11 cellular contexts compared by ENCODE assay signal in the genomic region with DNA sequence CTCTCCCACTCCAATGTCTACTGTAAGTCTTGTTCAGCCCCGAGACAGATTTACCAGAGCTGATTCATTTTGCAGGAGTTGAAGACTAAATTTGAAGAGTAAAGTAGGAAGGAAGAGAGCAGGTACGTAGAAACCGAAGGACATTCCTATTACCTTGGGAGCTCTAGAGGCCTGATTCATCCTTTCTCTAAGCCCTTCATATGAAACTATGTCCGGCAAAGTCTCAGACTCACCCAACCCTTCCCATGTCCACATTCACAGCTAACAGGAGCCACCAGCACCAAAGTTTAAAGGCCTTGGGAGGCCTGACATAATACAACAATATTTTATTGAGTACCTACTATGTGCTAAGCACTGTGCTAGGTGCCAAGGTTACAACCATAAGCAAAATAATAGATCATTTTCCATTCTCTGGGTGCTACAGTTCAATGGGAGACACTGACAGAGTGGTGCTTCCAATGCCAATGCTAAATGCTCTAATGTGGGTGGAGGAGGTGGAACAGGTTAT.
DNase-seq lines count a peak whose midpoint lies in the region; ATAC-seq and TF ChIP-seq lines count a peak whose summit lies in the region.
"Had no signal": no experiment of that assay in that cellular context is flagged by ENCODE, and none has a peak within 500 bp of the region (broad histone marks: within the 10 kb centered on the region; RNA-seq: fewer than 3 reads in every experiment).

No MANE protein-coding gene starts in this region.

- peaks cover 43% of the 10 kb centered on the region for H3K4me1 Mint-ChIP-seq in activated T-cell treated with anti-CD3 and anti-CD28 coated beads, Interleukin-2, amount 50 U/mL, for 24 hours (ENCODE audit: low read depth)
- H3K4me1 Mint-ChIP-seq in activated CD4-positive, alpha-beta memory T cell treated with anti-CD3 and anti-CD28 coated beads, Interleukin-2, amount 10 ng/mL, durations not matched to agents 7 days and 5 days = peaks cover 36% of the 10 kb centered on the region

- DNase-seq in activated T-cell treated with anti-CD3 and anti-CD28 coated beads, Interleukin-2, amount 50 U/mL, for 24 hours = no peak
- no peak for DNase-seq in activated T-cell treated with anti-CD3 and anti-CD28 coated beads, Interleukin-2, amount 50 U/mL, for 1 hour
- DNase-seq in activated CD4-positive, alpha-beta memory T cell treated with anti-CD3 and anti-CD28 coated beads, Interleukin-2, amount 10 ng/mL, durations not matched to agents 7 days and 5 days = no peak
- no peak for DNase-seq in iPS DF 6.9 (ENCODE audit: low read depth, low spot score)
- no peak for DNase-seq in stomach
- DNase-seq in H7 = no peak
- DNase-seq in SHP77 treated with DMSO at 0.1 percent for 48 hours (lab: John Stamatoyannopoulos, UW) = no peak
- DNase-seq: NCI-H510A, posterior cingulate gyrus had no signal

- no peaks in the 10 kb centered on the region for H3K27me3 Mint-ChIP-seq in activated T-cell treated with anti-CD3 and anti-CD28 coated beads, Interleukin-2, amount 50 U/mL, for 24 hours
- no peaks in the 10 kb centered on the region for H3K27me3 Mint-ChIP-seq in activated CD4-positive, alpha-beta memory T cell treated with anti-CD3 and anti-CD28 coated beads, Interleukin-2, amount 10 ng/mL, durations not matched to agents 7 days and 5 days
- H3K27me3 Mint-ChIP-seq: brain had no signal

- H3K27me3 ChIP-seq in iPS DF 6.9 (ENCODE audit: control insufficient read depth, insufficient read depth, low read length) (no peaks in the 10 kb centered on the region), stomach (no peaks in the 10 kb centered on the region), H7 (ENCODE audit: control insufficient read depth, insufficient read depth, low read length) (no peaks in the 10 kb centered on the region)

- ATAC-seq in GM18909 (IDR thresholded peaks at IDR 0.05; ENCODE audit: poor library complexity, unreplicated experiment) = no peak

- H3K27ac Mint-ChIP-seq in activated T-cell treated with anti-CD3 and anti-CD28 coated beads, Interleukin-2, amount 50 U/mL, for 24 hours = peak overlapping the region; percentile 99
- H3K27ac Mint-ChIP-seq in activated CD4-positive, alpha-beta memory T cell treated with anti-CD3 and anti-CD28 coated beads, Interleukin-2, amount 10 ng/mL, durations not matched to agents 7 days and 5 days = peak overlapping the region; percentile 99

- intact Hi-C loops in stomach (cut with DNase I; ENCODE audit: low total_unique reads) = no loop called here

- CTCF ChIA-PET in activated CD4-positive, alpha-beta memory T cell treated with anti-CD3 and anti-CD28 coated beads, Interleukin-2, amount 10 ng/mL, durations not matched to agents 7 days and 5 days (lab: Charles Lee) = interaction anchor here (0.9 to 3.8 kb wide), 3 partner anchors 10 to 87 kb away, joined by 3 to 23 read pairs (median 17); a partner anchor contains a TSS

- H3K27ac ChIP-seq in iPS DF 6.9 (ENCODE audit: low read length) (peak overlapping the region; percentile 92), stomach (peak overlapping the region; percentile 60 to 88 (median 72))

- no peak for TF ChIP-seq POLR2A in stomach (IDR thresholded peaks at IDR 0.05)

- POLR2A ChIA-PET in activated CD4-positive, alpha-beta memory T cell treated with anti-CD3 and anti-CD28 coated beads, Interleukin-2, amount 10 ng/mL, durations not matched to agents 7 days and 5 days (lab: Charles Lee) = interaction anchor here (0.9 to 3.8 kb wide), 12 partner anchors 9 to 464 kb away, joined by 3 to 50 read pairs (median 9); a partner anchor contains a TSS

- H3K36me3 ChIP-seq in iPS DF 6.9 (ENCODE audit: control insufficient read depth, insufficient read depth, low read length) (no peaks in the 10 kb centered on the region), stomach (no peaks in the 10 kb centered on the region), H7 (replicated peaks; ENCODE audit: control insufficient read depth, insufficient read depth, low read length) (no peaks in the 10 kb centered on the region)

- H3K4me1 ChIP-seq in iPS DF 6.9 (ENCODE audit: control insufficient read depth, insufficient read depth, low read length) (peaks cover 5% of the 10 kb centered on the region; the same call in 1 of the 2 replicates), stomach (peaks cover 11 to 21% (median 13%) of the 10 kb centered on the region in 4 donors)

- no CpG with 5 or more reads among the region's 4 CpGs for WGBS in iPS DF 6.9 (ENCODE audit: insufficient coverage, insufficient read length)
- 78 to 92% (median 90%) methylated on average over 4 of the region's 4 CpGs for WGBS in stomach, 5 donors

- H3K9me3 ChIP-seq in iPS DF 6.9 (ENCODE audit: control insufficient read depth, insufficient read depth, low read length) (no peaks in the 10 kb centered on the region), stomach (no peaks in the 10 kb centered on the region)

- H3K4me3 ChIP-seq in iPS DF 6.9 (ENCODE audit: low read length) (no peak overlapping the region), stomach (no peak overlapping the region), H7 (ENCODE audit: insufficient read depth, low read depth, low read length) (no peak overlapping the region)

- peak overlapping the region; percentile 32 for H3K4me3 Mint-ChIP-seq in activated T-cell treated with anti-CD3 and anti-CD28 coated beads, Interleukin-2, amount 50 U/mL, for 24 hours
- peak overlapping the region; percentile 50 for H3K4me3 Mint-ChIP-seq in activated CD4-positive, alpha-beta memory T cell treated with anti-CD3 and anti-CD28 coated beads, Interleukin-2, amount 10 ng/mL, durations not matched to agents 7 days and 5 days
- H3K4me3 Mint-ChIP-seq: brain had no signal

- H3K36me3 Mint-ChIP-seq in activated T-cell treated with anti-CD3 and anti-CD28 coated beads, Interleukin-2, amount 50 U/mL, for 24 hours (ENCODE audit: low read depth) = no peaks in the 10 kb centered on the region
- peaks cover 5% of the 10 kb centered on the region for H3K36me3 Mint-ChIP-seq in activated CD4-positive, alpha-beta memory T cell treated with anti-CD3 and anti-CD28 coated beads, Interleukin-2, amount 10 ng/mL, durations not matched to agents 7 days and 5 days (ENCODE audit: low read depth)

- no peak for TF ChIP-seq EP300 in stomach (IDR thresholded peaks at IDR 0.05)

- no peaks in the 10 kb centered on the region for H3K9me3 Mint-ChIP-seq in activated T-cell treated with anti-CD3 and anti-CD28 coated beads, Interleukin-2, amount 50 U/mL, for 24 hours
- no peaks in the 10 kb centered on the region for H3K9me3 Mint-ChIP-seq in activated CD4-positive, alpha-beta memory T cell treated with anti-CD3 and anti-CD28 coated beads, Interleukin-2, amount 10 ng/mL, durations not matched to agents 7 days and 5 days

- TF ChIP-seq CTCF in stomach (IDR thresholded peaks at IDR 0.05) = no peak
